ENCODE assay signal across 8 cellular contexts in genomic region chr19:14091086-14091884, GRCh38. TPM values are rescaled to one million over a fixed set of nuclear protein-coding genes. Genes with fewer than 3 reads are reported as not detected.
DNase-seq lines count a peak whose midpoint lies in the region; ATAC-seq and TF ChIP-seq lines count a peak whose summit lies in the region.

No MANE protein-coding gene starts in this region.

- peak overlapping the region; percentile 92 for H2AFZ ChIP-seq in hepatocyte

- DNase-seq in ELR (ENCODE audit: low read depth), result peak; percentile 85
- peak; percentile 58 for DNase-seq in adipocyte (ENCODE audit: low read depth)
- peak; percentile 66 for DNase-seq in hepatocyte (ENCODE audit: low spot score)
- no peak for DNase-seq in retinal pigment epithelial cell (ENCODE audit: low read depth)
- no peak for DNase-seq in foreskin melanocyte

- H3K9me3 Mint-ChIP-seq in IgD-negative memory B cell, result peaks cover 0 to 3% (median 0%) of the 10 kb centered on the region in 3 donors

- WGBS in hepatocyte (ENCODE audit: low lambda C conversion rate, missing lambda C conversion rate), result 2% methylated on average over 25 of the region's 73 CpGs

- H3K9ac ChIP-seq in adipocyte (ENCODE audit: low read length), result peak overlapping the region; percentile 92

- peak overlapping the region; percentile 96 for H3K4me2 ChIP-seq in hepatocyte

- peaks cover 9% of the 10 kb centered on the region for H3K9me3 ChIP-seq in adipocyte (ENCODE audit: control insufficient read depth, low read length)
- H3K9me3 ChIP-seq in hepatocyte (ENCODE audit: low read depth), result no peaks in the 10 kb centered on the region

- peaks cover 9 to 16% (median 15%) of the 10 kb centered on the region in 3 donors for H3K4me1 Mint-ChIP-seq in IgD-negative memory B cell

- peak overlapping the region; percentile 98 for H3K27ac ChIP-seq in hepatocyte

- H3K27me3 Mint-ChIP-seq in IgD-negative memory B cell, result no peaks in the 10 kb centered on the region

- H3K36me3 ChIP-seq in adipocyte (ENCODE audit: control insufficient read depth, insufficient read depth, low read length, severe bottlenecking) (peaks cover 20% of the 10 kb centered on the region), hepatocyte (replicated peaks; ENCODE audit: insufficient read depth, low read depth) (no peaks in the 10 kb centered on the region)

- H3K27me3 ChIP-seq in adipocyte (replicated peaks; ENCODE audit: control insufficient read depth, insufficient read depth, low read length), result no peaks in the 10 kb centered on the region
- no peaks in the 10 kb centered on the region for H3K27me3 ChIP-seq in hepatocyte

- H3K4me3 ChIP-seq in adipocyte (ENCODE audit: low read length), result peak overlapping the region; percentile 87
- peak overlapping the region; percentile 93 for H3K4me3 ChIP-seq in hepatocyte
- H3K4me3 ChIP-seq in retinal pigment epithelial cell (ENCODE audit: low read length), result peak overlapping the region; percentile 80

- TF ChIP-seq CTCF in hepatocyte (IDR thresholded peaks at IDR 0.05; ENCODE audit: poor library complexity) (peak; percentile 43), retinal pigment epithelial cell (conservative IDR thresholded peaks at IDR 0.05; ENCODE audit: low read depth, low read length) (peak; percentile 18)

- H3K27ac Mint-ChIP-seq in IgD-negative memory B cell, result peak overlapping the region; percentile 100

- peak overlapping the region; percentile 99 to 100 (median 100) for H3K4me3 Mint-ChIP-seq in IgD-negative memory B cell

- H4K20me1 ChIP-seq in hepatocyte (ENCODE audit: insufficient read depth, poor library complexity, severe bottlenecking), result peaks cover 7% of the 10 kb centered on the region

- no peaks in the 10 kb centered on the region for H3K36me3 Mint-ChIP-seq in IgD-negative memory B cell

- ATAC-seq in GM21528 (IDR thresholded peaks at IDR 0.05; ENCODE audit: low FRiP score, unreplicated experiment) (peak; percentile 49), SK-N-SH treated with all-trans-retinoic acid at 6 μM for 48 hours (peak; percentile 76)

- H3K9me2 ChIP-seq in hepatocyte (replicated peaks; ENCODE audit: insufficient read depth), result no peaks in the 10 kb centered on the region

- H3K4me1 ChIP-seq in adipocyte (ENCODE audit: control insufficient read depth, insufficient read depth, low read length) (peaks cover 11% of the 10 kb centered on the region), hepatocyte (ENCODE audit: insufficient read depth) (no peaks in the 10 kb centered on the region)

- peaks cover 6% of the 10 kb centered on the region for H3K79me2 ChIP-seq in hepatocyte

TF ChIP-seq in SK-N-SH treated with all-trans-retinoic acid at 6 μM for 48 hours, 23 proteins besides CTCF, POLR2A, EP300 and RAD21:
- TF ChIP-seq GLIS3 (CRISPR knock-in tag; IDR thresholded peaks at IDR 0.05) (no peak), ZNF70 (CRISPR knock-in tag; IDR thresholded peaks at IDR 0.05) (no peak), CSRNP3 (CRISPR knock-in tag; IDR thresholded peaks at IDR 0.05) (no peak), CREB5 (CRISPR knock-in tag; IDR thresholded peaks at IDR 0.05; ENCODE audit: low read depth) (no peak), RARB (CRISPR knock-in tag; IDR thresholded peaks at IDR 0.05) (no peak), PATZ1 (CRISPR knock-in tag; IDR thresholded peaks at IDR 0.05; ENCODE audit: borderline replicate concordance) (no peak; the same call in 1 of the 2 replicates), ISL1 (CRISPR knock-in tag; IDR thresholded peaks at IDR 0.05) (no peak), TSHZ2 (CRISPR knock-in tag; IDR thresholded peaks at IDR 0.05) (no peak)

RNA-seq across cellular contexts. Expression of gene SAMD1, which starts 0.7 kb away (rescaled TPM):
- polyA plus RNA-seq in IgD-negative memory B cell, result 2.8 TPM
- total RNA-seq in hepatocyte, result 25.6 and 35.8 TPM in 2 replicates
- 44.8 and 45.6 TPM in 2 replicates for polyA plus RNA-seq in hepatocyte

RNA-seq across cellular contexts. Expression of gene C19orf67, which starts 5.7 kb away (rescaled TPM):
- polyA plus RNA-seq in IgD-negative memory B cell (not detected), hepatocyte (not detected in 2 replicates)
- total RNA-seq in hepatocyte, result not detected in 2 replicates

RNA-seq across cellular contexts. Expression of gene MISP3, which starts 18.7 kb away (rescaled TPM):
- polyA plus RNA-seq in IgD-negative memory B cell (0.16 TPM), hepatocyte (12.5 and 13.1 TPM in 2 replicates)
- 3.7 and 4.9 TPM in 2 replicates for total RNA-seq in hepatocyte

RNA-seq across cellular contexts. Expression of gene PRKACA, which starts 26.3 kb away (rescaled TPM):
- polyA plus RNA-seq in IgD-negative memory B cell (1.4 TPM), hepatocyte (12.2 and 13.4 TPM in 2 replicates)
- total RNA-seq in hepatocyte, result 29.0 and 41.5 TPM in 2 replicates

RNA-seq across cellular contexts. Expression of gene PALM3, which starts 29.4 kb away (rescaled TPM):
- not detected for polyA plus RNA-seq in IgD-negative memory B cell
- 2.1 and 2.3 TPM in 2 replicates for total RNA-seq in hepatocyte
- polyA plus RNA-seq in hepatocyte, result 2.3 and 3.4 TPM in 2 replicates

Comparison
In these comparisons a context has a peak if more than half of its experiments do, and no peak if none do; other contexts are left out.
1. DNase-seq: peak in ELR (single experiment), adipocyte (single experiment) and hepatocyte (single experiment); none in retinal pigment epithelial cell (single experiment) and foreskin melanocyte (single experiment).
2. RNA of gene SAMD1, which starts 0.7 kb away (polyA plus RNA-seq): 44.8 to 45.6 TPM in hepatocyte; 2.8 TPM in IgD-negative memory B cell (single experiment); every median in the first group is over 10 times any median in the second.
3. RNA of gene MISP3, which starts 18.7 kb away (polyA plus RNA-seq): 12.5 to 13.1 TPM in hepatocyte; 0.16 TPM in IgD-negative memory B cell (single experiment); every median in the first group is over 10 times any median in the second.
4. Peak in every context shown above with its lines, with median percentiles within 50 percentile points of each other: H3K4me3 ChIP-seq.